ENCODE assay signal across 25 cellular contexts in the genomic region with DNA sequence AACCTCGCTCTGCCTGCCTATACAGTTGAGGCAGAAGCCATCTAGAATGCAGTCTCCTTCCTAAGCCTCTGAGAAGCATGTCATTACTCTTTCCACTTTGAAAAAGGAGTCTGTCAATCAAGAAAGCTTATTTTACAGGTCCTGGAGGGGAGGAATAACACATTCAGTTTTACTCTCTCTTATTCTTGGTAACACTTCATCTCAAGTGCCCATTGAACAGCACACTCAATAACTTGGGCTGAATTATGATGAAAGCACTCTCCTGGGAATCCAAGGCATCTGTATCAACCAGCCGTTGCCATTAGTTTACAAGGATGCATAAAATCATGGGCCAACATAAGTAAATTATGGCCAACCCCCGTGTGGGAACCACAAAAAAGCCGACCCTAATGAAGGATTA.
"Had no signal": no experiment of that assay in that cellular context is flagged by ENCODE, and none has a peak within 500 bp of the region (broad histone marks: within the 10 kb centered on the region; RNA-seq: fewer than 3 reads in every experiment).

No MANE protein-coding gene starts in this region.

- DNase-seq: activated CD4-positive, alpha-beta T cell treated with anti-CD3 and anti-CD28 coated beads, Interleukin-2, amount 10 ng/mL, durations not matched to agents 24 days and 14 days; activated CD8-positive, alpha-beta memory T cell treated with anti-CD3 and anti-CD28 coated beads, Interleukin-2, amount 10 ng/mL, durations not matched to agents 7 days and 5 days; activated CD8-positive, alpha-beta T cell treated with anti-CD3 and anti-CD28 coated beads for 36 hours; activated effector memory CD4-positive, alpha-beta T cell treated with anti-CD3 and anti-CD28 coated beads, Interleukin-2, amount 50 U/mL, for 16 hours; activated naive CD4-positive, alpha-beta T cell treated with anti-CD3 and anti-CD28 coated beads, Interleukin-2, amount 50 U/mL, for 16 hours; activated naive CD8-positive, alpha-beta T cell treated with anti-CD3 and anti-CD28 coated beads, Interleukin-2, amount 50 U/mL, for 24 hours; activated T-cell treated with anti-CD3 and anti-CD28 coated beads for 4 hours; cerebellar nuclear complex; cortex of kidney; endodermal cell; esophagus squamous epithelium; gastrocnemius medialis; hippocampal formation; left ventricle myocardium superior; ovary; stimulated activated CD4-positive, alpha-beta T cell treated with anti-CD3 and anti-CD28 coated beads, Interleukin-4, amount 100 ng/mL, for 24 hours; stimulated activated naive CD4-positive, alpha-beta T cell treated with Interleukin-2 at 50 U/mL for 16 hours had no signal

- H3K4me3 Mint-ChIP-seq: activated CD4-positive, alpha-beta T cell treated with anti-CD3 and anti-CD28 coated beads, Interleukin-2, amount 10 ng/mL, durations not matched to agents 24 days and 14 days; activated CD8-positive, alpha-beta memory T cell treated with anti-CD3 and anti-CD28 coated beads, Interleukin-2, amount 10 ng/mL, durations not matched to agents 7 days and 5 days; activated CD8-positive, alpha-beta T cell treated with anti-CD3 and anti-CD28 coated beads for 36 hours; activated naive CD8-positive, alpha-beta T cell treated with anti-CD3 and anti-CD28 coated beads, Interleukin-2, amount 50 U/mL, for 24 hours; endodermal cell; memory B cell; nephron; type B pancreatic cell had no signal

- H3K27me3 Mint-ChIP-seq: activated CD4-positive, alpha-beta T cell treated with anti-CD3 and anti-CD28 coated beads, Interleukin-2, amount 10 ng/mL, durations not matched to agents 24 days and 14 days had no signal

- H3K27me3 ChIP-seq: esophagus squamous epithelium, gastrocnemius medialis, neutrophil, ovary had no signal

- H3K27ac Mint-ChIP-seq: activated CD4-positive, alpha-beta T cell treated with anti-CD3 and anti-CD28 coated beads, Interleukin-2, amount 10 ng/mL, durations not matched to agents 24 days and 14 days; activated CD8-positive, alpha-beta memory T cell treated with anti-CD3 and anti-CD28 coated beads, Interleukin-2, amount 10 ng/mL, durations not matched to agents 7 days and 5 days; activated CD8-positive, alpha-beta T cell treated with anti-CD3 and anti-CD28 coated beads for 36 hours; activated naive CD8-positive, alpha-beta T cell treated with anti-CD3 and anti-CD28 coated beads, Interleukin-2, amount 50 U/mL, for 24 hours; endodermal cell; memory B cell; nephron; type B pancreatic cell had no signal

- H3K9me3 ChIP-seq: esophagus squamous epithelium, gastrocnemius medialis, neutrophil, ovary, prostate gland, thoracic aorta had no signal

- H3K27ac ChIP-seq: esophagus squamous epithelium, gastrocnemius medialis, neutrophil, ovary, prostate gland, thoracic aorta, VCaP had no signal

- ATAC-seq: activated CD4-positive, CD25-positive, alpha-beta regulatory T cell treated with anti-CD3 and anti-CD28 coated beads, Interleukin-2, amount 50 U/mL, for 24 hours; activated CD8-positive, alpha-beta memory T cell treated with anti-CD3 and anti-CD28 coated beads, Interleukin-2, amount 10 ng/mL, durations not matched to agents 7 days and 5 days; activated CD8-positive, alpha-beta T cell treated with anti-CD3 and anti-CD28 coated beads for 36 hours; activated naive CD8-positive, alpha-beta T cell treated with anti-CD3 and anti-CD28 coated beads, Interleukin-2, amount 50 U/mL, for 24 hours; gastrocnemius medialis; left ventricle myocardium superior had no signal

- H3K9me3 Mint-ChIP-seq: activated CD4-positive, alpha-beta T cell treated with anti-CD3 and anti-CD28 coated beads, Interleukin-2, amount 10 ng/mL, durations not matched to agents 24 days and 14 days; activated CD8-positive, alpha-beta T cell treated with anti-CD3 and anti-CD28 coated beads for 36 hours; activated naive CD8-positive, alpha-beta T cell treated with anti-CD3 and anti-CD28 coated beads, Interleukin-2, amount 50 U/mL, for 24 hours; endodermal cell; memory B cell; nephron; type B pancreatic cell had no signal

- H3K4me1 Mint-ChIP-seq: activated CD4-positive, alpha-beta T cell treated with anti-CD3 and anti-CD28 coated beads, Interleukin-2, amount 10 ng/mL, durations not matched to agents 24 days and 14 days; activated CD8-positive, alpha-beta memory T cell treated with anti-CD3 and anti-CD28 coated beads, Interleukin-2, amount 10 ng/mL, durations not matched to agents 7 days and 5 days; activated naive CD8-positive, alpha-beta T cell treated with anti-CD3 and anti-CD28 coated beads, Interleukin-2, amount 50 U/mL, for 24 hours; memory B cell had no signal

- H3K36me3 Mint-ChIP-seq: activated CD8-positive, alpha-beta memory T cell treated with anti-CD3 and anti-CD28 coated beads, Interleukin-2, amount 10 ng/mL, durations not matched to agents 7 days and 5 days; memory B cell; type B pancreatic cell had no signal
